ENCODE assay signal across 1 cellular context in genomic region chr22:46542011-46542985, GRCh38.
TF ChIP-seq lines count a peak whose summit lies in the region.

No MANE protein-coding gene starts in this region.

TF ChIP-seq in HEK293, 187 proteins besides CTCF, POLR2A, EP300 and RAD21 (continued from another document and continues in another):
- no peak for TF ChIP-seq ZNF561 (tag by site-specific recombination; IDR thresholded peaks at IDR 0.05; ENCODE audit: borderline replicate concordance)
- no peak for TF ChIP-seq ZNF302 (tag by site-specific recombination; IDR thresholded peaks at IDR 0.05; ENCODE audit: low read depth)
- no peak for TF ChIP-seq ZNF280D (tag by site-specific recombination; IDR thresholded peaks at IDR 0.05)
- TF ChIP-seq KLF8 (tag by site-specific recombination; IDR thresholded peaks at IDR 0.05), result no peak
- peak; percentile 79 for TF ChIP-seq ZIC2 (tag by site-specific recombination; IDR thresholded peaks at IDR 0.05)
- peak; percentile 85 for TF ChIP-seq ZBTB8A (tag by site-specific recombination; IDR thresholded peaks at IDR 0.05)
- TF ChIP-seq ZNF776 (tag by site-specific recombination; IDR thresholded peaks at IDR 0.05; ENCODE audit: borderline replicate concordance), result no peak
- no peak; the same call in 1 of the 2 replicates for TF ChIP-seq ZNF768 (tag by site-specific recombination; IDR thresholded peaks at IDR 0.05)
- TF ChIP-seq GLIS1 (tag by site-specific recombination; IDR thresholded peaks at IDR 0.05), result no peak
- no peak for TF ChIP-seq OSR2 (tag by site-specific recombination; IDR thresholded peaks at IDR 0.05)
- 0 out of 2 replicates have a peak, but pooled peaks have one; percentile 13 for TF ChIP-seq GLIS2 (tag by site-specific recombination; IDR thresholded peaks at IDR 0.05)
- TF ChIP-seq ZNF169 (tag by site-specific recombination; IDR thresholded peaks at IDR 0.05), result no peak
- no peak for TF ChIP-seq ZSCAN18 (tag by site-specific recombination; IDR thresholded peaks at IDR 0.05)
- no peak for TF ChIP-seq ZNF223 (tag by site-specific recombination; IDR thresholded peaks at IDR 0.05)
- no peak for TF ChIP-seq SCRT1 (tag by site-specific recombination; IDR thresholded peaks at IDR 0.05; ENCODE audit: borderline replicate concordance)
- no peak for TF ChIP-seq ZNF639 (tag by site-specific recombination; IDR thresholded peaks at IDR 0.05)
- no peak for TF ChIP-seq GLI4 (tag by site-specific recombination; IDR thresholded peaks at IDR 0.05)
- TF ChIP-seq ZNF37A (tag by site-specific recombination; IDR thresholded peaks at IDR 0.05), result no peak
- TF ChIP-seq ZNF221 (tag by site-specific recombination; IDR thresholded peaks at IDR 0.05; ENCODE audit: borderline replicate concordance), result no peak
- no peak for TF ChIP-seq ZNF175 (tag by site-specific recombination; IDR thresholded peaks at IDR 0.05)
- TF ChIP-seq ZNF707 (tag by site-specific recombination; IDR thresholded peaks at IDR 0.05), result no peak
- TF ChIP-seq PATZ1 (tag by site-specific recombination; IDR thresholded peaks at IDR 0.05), result peak; percentile 38; the same call in 1 of the 2 replicates
- TF ChIP-seq ZNF274 (IDR thresholded peaks at IDR 0.05; ENCODE audit: low read length), result no peak
- no peak for TF ChIP-seq ZNF274 (tag by site-specific recombination; IDR thresholded peaks at IDR 0.05; ENCODE audit: borderline replicate concordance)
- no peak for TF ChIP-seq SP7 (tag by site-specific recombination; IDR thresholded peaks at IDR 0.05)
- TF ChIP-seq ZNF211 (tag by site-specific recombination; IDR thresholded peaks at IDR 0.05; ENCODE audit: low read depth), result no peak
- TF ChIP-seq KLF17 (tag by site-specific recombination; IDR thresholded peaks at IDR 0.05), result peak; percentile 47; the same call in 1 of the 2 replicates
- no peak for TF ChIP-seq ZNF423 (tag by site-specific recombination; IDR thresholded peaks at IDR 0.05)
- TF ChIP-seq ZBTB6 (tag by site-specific recombination; IDR thresholded peaks at IDR 0.05), result no peak
- TF ChIP-seq ZNF558 (tag by site-specific recombination; IDR thresholded peaks at IDR 0.05), result no peak
- 0 out of 2 replicates have a peak, but pooled peaks have one; percentile 6 for TF ChIP-seq ZNF600 (tag by site-specific recombination; IDR thresholded peaks at IDR 0.05)
- peak; percentile 73 for TF ChIP-seq EGR2 (tag by site-specific recombination; IDR thresholded peaks at IDR 0.05; ENCODE audit: low read depth)
- peak; percentile 76 for TF ChIP-seq ZNF692 (tag by site-specific recombination; IDR thresholded peaks at IDR 0.05)
- peak; percentile 95 for TF ChIP-seq HIC1 (tag by site-specific recombination; IDR thresholded peaks at IDR 0.05)
- TF ChIP-seq ZNF366 (tag by site-specific recombination; conservative IDR thresholded peaks at IDR 0.05), result no peak
- 0 out of 2 replicates have a peak, but pooled peaks have one; percentile 21 for TF ChIP-seq ZBTB7A (tag by site-specific recombination; IDR thresholded peaks at IDR 0.05; ENCODE audit: low read depth)
- no peak for TF ChIP-seq PBX3 (CRISPR knock-in tag; IDR thresholded peaks at IDR 0.05)
- TF ChIP-seq ZSCAN16 (tag by site-specific recombination; IDR thresholded peaks at IDR 0.05), result no peak
- no peak for TF ChIP-seq ZNF311 (tag by site-specific recombination; IDR thresholded peaks at IDR 0.05; ENCODE audit: borderline replicate concordance)
- no peak for TF ChIP-seq ZFP69B (tag by site-specific recombination; IDR thresholded peaks at IDR 0.05)
- no peak for TF ChIP-seq REST (tag by site-specific recombination; IDR thresholded peaks at IDR 0.05)
- no peak for TF ChIP-seq ZNF670 (tag by site-specific recombination; IDR thresholded peaks at IDR 0.05; ENCODE audit: low read depth)
- no peak for TF ChIP-seq ZNF529 (tag by site-specific recombination; IDR thresholded peaks at IDR 0.05; ENCODE audit: insufficient replicate concordance)
